ENCODE assay signal across 8 cellular contexts in genomic region chr7:44489955-44490350, GRCh38. TPM values are rescaled to one million over a fixed set of nuclear protein-coding genes. Genes with fewer than 3 reads are reported as not detected.
A peak's percentile ranks its signal among the peaks of the same experiment; 100 is the strongest.
DNase-seq lines count a peak whose midpoint lies in the region; ATAC-seq and TF ChIP-seq lines count a peak whose summit lies in the region.

No MANE protein-coding gene starts in this region.

- H3K9me3 ChIP-seq in SJSA1 (replicated peaks) = no peaks in the 10 kb centered on the region
- H3K9me3 ChIP-seq in liver (ENCODE audit: control insufficient read depth in 4 of 4, low read length in 3 of 4) = no peaks in the 10 kb centered on the region

- H3K36me3 ChIP-seq in SJSA1 (peaks cover 20% of the 10 kb centered on the region), liver (ENCODE audit: control insufficient read depth in 4 of 4, insufficient read depth in 3 of 4, low read depth in 1 of 4, low read length in 3 of 4) (peaks cover 0 to 3% (median 0%) of the 10 kb centered on the region in 4 donors)

- H3K9ac ChIP-seq in liver (ENCODE audit: low read depth in 1 of 2, low read length in 2 of 2) = peak overlapping the region; percentile 70 to 82

- peaks cover 10% of the 10 kb centered on the region for H3K4me1 ChIP-seq in SJSA1 (replicated peaks)
- H3K4me1 ChIP-seq in liver (ENCODE audit: control insufficient read depth in 4 of 4, insufficient read depth in 4 of 4, low read length in 3 of 4) = peaks cover 7 to 35% (median 33%) of the 10 kb centered on the region in 4 donors

- H3K27ac ChIP-seq in SJSA1 (peak overlapping the region; percentile 98), caudate nucleus (ENCODE audit: low read depth, low read length) (peak overlapping the region; percentile 96), liver (ENCODE audit: low read depth in 1 of 2, low read length in 2 of 2) (peak overlapping the region; percentile 95 to 99), temporal lobe (ENCODE audit: low read depth, low read length) (peak overlapping the region; percentile 79)

- no peaks in the 10 kb centered on the region for H3K27me3 ChIP-seq in SJSA1 (replicated peaks)
- H3K27me3 ChIP-seq in liver (ENCODE audit: control insufficient read depth in 4 of 4, insufficient read depth in 4 of 4, low read length in 3 of 4) = no peaks in the 10 kb centered on the region

- no peak for TF ChIP-seq CTCF in liver (IDR thresholded peaks at IDR 0.05; ENCODE audit: low read depth, low read length, missing input control)

- under 1% methylated on average over 19 of the region's 19 CpGs for WGBS in liver

- H3K4me3 ChIP-seq in SJSA1 (peak overlapping the region; percentile 71), liver (ENCODE audit: low read depth in 1 of 3, low read length in 3 of 3) (peak overlapping the region; percentile 74 to 99 (median 80))

- TF ChIP-seq RAD21 in liver (IDR thresholded peaks at IDR 0.05) = no peak

- ATAC-seq in GM18520 (IDR thresholded peaks at IDR 0.05; ENCODE audit: unreplicated experiment) (peak; percentile 4), HG03095 (IDR thresholded peaks at IDR 0.05; ENCODE audit: unreplicated experiment) (peak; percentile 27)

- peak; percentile 24 for DNase-seq in AG08395 (ENCODE audit: low spot score)
- no peak for DNase-seq in SJSA1 (ENCODE audit: low read depth in 1 of 2, low spot score in 2 of 2)
- peak in 5 of 61 donors; percentile 43 to 69 (median 55) for DNase-seq in caudate nucleus (lab: John Stamatoyannopoulos, UW)
- no peak for DNase-seq in NCI-H2196 treated with DMSO at 0.1 percent for 48 hours (lab: John Stamatoyannopoulos, UW; ENCODE audit: unreplicated experiment)

TF ChIP-seq in liver, 16 proteins besides CTCF, POLR2A, EP300 and RAD21:
- no peak for TF ChIP-seq SP1 (IDR thresholded peaks at IDR 0.05)
- TF ChIP-seq NR2F2 (IDR thresholded peaks at IDR 0.05) = no peak
- TF ChIP-seq YY1 (IDR thresholded peaks at IDR 0.05) = no peak
- no peak for TF ChIP-seq EGR1 (IDR thresholded peaks at IDR 0.05; ENCODE audit: low read depth in 2 of 2)
- no peak for TF ChIP-seq ATF3 (IDR thresholded peaks at IDR 0.05)
- TF ChIP-seq REST (IDR thresholded peaks at IDR 0.05) = no peak
- no peak for TF ChIP-seq MAX (IDR thresholded peaks at IDR 0.05)
- no peak for TF ChIP-seq TAF1 (conservative IDR thresholded peaks at IDR 0.05)
- no peak for TF ChIP-seq HNF4A (conservative IDR thresholded peaks at IDR 0.05)
- TF ChIP-seq HNF4G (IDR thresholded peaks at IDR 0.05) = no peak
- TF ChIP-seq RXRA (IDR thresholded peaks at IDR 0.05) = no peak

RNA-seq across cellular contexts. Expression of gene NUDCD3, which starts 0.5 kb away (rescaled TPM):
- total RNA-seq in SJSA1 (2014; rRNA removed; shearing (Covaris generic)) = 34.4 and 56.5 TPM in 2 replicates
- total RNA-seq in liver = 10 to 100 TPM; 22.1 to 30.7 TPM
- polyA plus RNA-seq in liver = 10 to 100 TPM; 15.4 to 26.4 TPM
- 112 TPM for total RNA-seq in temporal lobe

RNA-seq across cellular contexts. Expression of gene NPC1L1, which starts 51.2 kb away (rescaled TPM):
- total RNA-seq in SJSA1 (2014; rRNA removed; shearing (Covaris generic)) = not detected in 2 replicates
- total RNA-seq in liver (10 to 100 TPM in 1 of 2 donors, 1 to 10 TPM in 1; 7.2 to 16.4 TPM), temporal lobe (not detected)
- 10 to 100 TPM; 14.2 to 22.1 TPM for polyA plus RNA-seq in liver
